ENCODE assay signal across 8 cellular contexts in genomic region chr1:201504799-201505504, GRCh38.
DNase-seq lines count a peak whose midpoint lies in the region; ATAC-seq and TF ChIP-seq lines count a peak whose summit lies in the region.

No MANE protein-coding gene starts in this region.

- H3K4me3 ChIP-seq in AG10803 (ENCODE audit: low read length), result peak overlapping the region; percentile 81
- no peak overlapping the region for H3K4me3 ChIP-seq in MM.1S (ENCODE audit: low read length)
- H3K4me3 ChIP-seq in astrocyte of the spinal cord (ENCODE audit: low read depth, low read length), result peak overlapping the region; percentile 79
- peak overlapping the region; percentile 79 to 89 for H3K4me3 ChIP-seq in mucosa of rectum (ENCODE audit: low read length in 2 of 2)
- H3K4me3 ChIP-seq in effector memory CD4-positive, alpha-beta T cell (ENCODE audit: insufficient read depth, low read depth, low read length, poor library complexity, severe bottlenecking), result no peak overlapping the region

- H3K4me1 ChIP-seq in MM.1S (ENCODE audit: low read length), result peaks cover 25% of the 10 kb centered on the region
- H3K4me1 ChIP-seq in mucosa of rectum (ENCODE audit: control insufficient read depth in 2 of 2, insufficient read depth in 2 of 2, low read length in 2 of 2), result peaks cover 45 to 59% of the 10 kb centered on the region in 2 donors
- H3K4me1 ChIP-seq in effector memory CD4-positive, alpha-beta T cell (ENCODE audit: control insufficient read depth, insufficient read depth, low read length, poor library complexity, severe bottlenecking), result peaks cover 22% of the 10 kb centered on the region

- no peaks in the 10 kb centered on the region for H4K20me1 ChIP-seq in MM.1S (ENCODE audit: insufficient read depth, low read length)

- peaks cover 56% of the 10 kb centered on the region for H3K79me2 ChIP-seq in MM.1S (ENCODE audit: low read length)

- H2AFZ ChIP-seq in MM.1S (ENCODE audit: low read length), result no peak overlapping the region

- DNase-seq in AG10803 (ENCODE audit: low read depth) (no peak), MM.1S (no peak), astrocyte of the spinal cord (ENCODE audit: low read depth, low spot score) (no peak), GM19240 (ENCODE audit: insufficient read length, low spot score) (no peak), AML-193 (lab: John Stamatoyannopoulos, UW) (no peak)
- no peak for DNase-seq in effector memory CD4-positive, alpha-beta T cell

- in situ Hi-C loops in astrocyte of the spinal cord (cut with HindIII; ENCODE audit: low sequenced_read_pairs), result no loop called here

- H3K27me3 ChIP-seq in MM.1S (replicated peaks; ENCODE audit: insufficient read depth, low read length) (no peaks in the 10 kb centered on the region), mucosa of rectum (ENCODE audit: control insufficient read depth in 2 of 2, insufficient read depth in 2 of 2, low read length in 2 of 2) (no peaks in the 10 kb centered on the region)
- no peaks in the 10 kb centered on the region for H3K27me3 ChIP-seq in effector memory CD4-positive, alpha-beta T cell (replicated peaks; ENCODE audit: control insufficient read depth, insufficient read depth, low read length, poor library complexity, severe bottlenecking)

- no peaks in the 10 kb centered on the region for H3K9me3 ChIP-seq in MM.1S (replicated peaks; ENCODE audit: insufficient read depth, low read length)
- no peaks in the 10 kb centered on the region for H3K9me3 ChIP-seq in mucosa of rectum (ENCODE audit: control insufficient read depth in 2 of 2, low read length in 2 of 2)
- no peaks in the 10 kb centered on the region for H3K9me3 ChIP-seq in effector memory CD4-positive, alpha-beta T cell (ENCODE audit: control insufficient read depth, low read length)

- no peaks in the 10 kb centered on the region for H3K9me2 ChIP-seq in MM.1S (replicated peaks; ENCODE audit: insufficient read depth, low read length)

- H3K36me3 ChIP-seq in MM.1S (replicated peaks; ENCODE audit: insufficient read depth, low read length) (no peaks in the 10 kb centered on the region), mucosa of rectum (ENCODE audit: control insufficient read depth in 2 of 2, insufficient read depth in 2 of 2, low read length in 2 of 2) (peaks cover 2 to 9% of the 10 kb centered on the region in 2 donors)
- no peaks in the 10 kb centered on the region for H3K36me3 ChIP-seq in effector memory CD4-positive, alpha-beta T cell (ENCODE audit: control insufficient read depth, insufficient read depth, low read length)

- no peak overlapping the region; the same call in 1 of the 2 replicates for H3K9ac ChIP-seq in MM.1S (ENCODE audit: low read length)
- H3K9ac ChIP-seq in mucosa of rectum (ENCODE audit: low read depth in 1 of 2, low read length in 2 of 2), result peak overlapping the region; percentile 87 to 90

- no peak for ATAC-seq in GM21717 (IDR thresholded peaks at IDR 0.05; ENCODE audit: unreplicated experiment)

- TF ChIP-seq CTCF in AG10803 (conservative IDR thresholded peaks at IDR 0.05; ENCODE audit: low read length) (no peak), MM.1S (IDR thresholded peaks at IDR 0.05; ENCODE audit: low read length) (no peak), astrocyte of the spinal cord (IDR thresholded peaks at IDR 0.05; ENCODE audit: low read depth, low read length) (no peak)

- H3K27ac ChIP-seq in MM.1S (ENCODE audit: low read length), result no peak overlapping the region; the same call in 1 of the 2 replicates
- H3K27ac ChIP-seq in mucosa of rectum (ENCODE audit: low read depth in 2 of 2, low read length in 2 of 2), result peak overlapping the region; percentile 90 to 97
- H3K27ac ChIP-seq in effector memory CD4-positive, alpha-beta T cell (ENCODE audit: insufficient read depth, low read length, poor library complexity, severe bottlenecking), result no peak overlapping the region

- H3K4me2 ChIP-seq in MM.1S (ENCODE audit: low read depth, low read length), result peak overlapping the region; percentile 95

- H3F3A ChIP-seq in MM.1S (ENCODE audit: insufficient read depth, low read length), result peaks cover 32% of the 10 kb centered on the region

Comparison
In these comparisons a context has a peak if more than half of its experiments do, and no peak if none do; other contexts are left out.
1. H3K4me3 ChIP-seq: peak in AG10803 (single experiment), astrocyte of the spinal cord (single experiment) and mucosa of rectum (2 of 2); none in MM.1S (single experiment) and effector memory CD4-positive, alpha-beta T cell (single experiment).
2. H3K27ac ChIP-seq: peak in mucosa of rectum (2 of 2); none in MM.1S (single experiment) and effector memory CD4-positive, alpha-beta T cell (single experiment).